ENCODE assay signal across 10 cellular contexts in genomic region chr2:19988600-19988999, GRCh38. TPM values are rescaled to one million over a fixed set of nuclear protein-coding genes. Genes with fewer than 3 reads are reported as not detected.
DNase-seq lines count a peak whose midpoint lies in the region; TF ChIP-seq lines count a peak whose summit lies in the region.
"Had no signal": no experiment of that assay in that cellular context is flagged by ENCODE, and none has a peak within 500 bp of the region (broad histone marks: within the 10 kb centered on the region; RNA-seq: fewer than 3 reads in every experiment).

No MANE protein-coding gene starts in this region.

- no peaks in the 10 kb centered on the region for H3K9me2 ChIP-seq in OCI-LY1 (ENCODE audit: low read depth, low read length)

- no peaks in the 10 kb centered on the region for H3K36me3 ChIP-seq in OCI-LY1 (ENCODE audit: insufficient read depth, low read length)

- H3K4me1 ChIP-seq in OCI-LY1 (ENCODE audit: insufficient read depth, low read length, severe bottlenecking) = peaks cover 25% of the 10 kb centered on the region

- H3K9me3 ChIP-seq in OCI-LY1 (ENCODE audit: low read length) = no peaks in the 10 kb centered on the region

- peak overlapping the region; percentile 84 for H3K4me3 Mint-ChIP-seq in chondrocyte (ENCODE audit: unreplicated experiment)
- H3K4me3 Mint-ChIP-seq in nephron = peak overlapping the region; percentile 95 to 98 (median 97)

- H2AFZ ChIP-seq in OCI-LY1 (ENCODE audit: low read length) = no peak overlapping the region

- no peaks in the 10 kb centered on the region for H4K20me1 ChIP-seq in OCI-LY1 (ENCODE audit: insufficient read depth, low read length)

- H3K36me3 Mint-ChIP-seq in chondrocyte (ENCODE audit: low read depth) (peaks cover 3% of the 10 kb centered on the region), nephron (ENCODE audit: low read depth) (peaks cover 13% of the 10 kb centered on the region)

- DNase-seq in ELR (ENCODE audit: low read depth) (peak; percentile 68), chondrocyte (ENCODE audit: low spot score) (no peak), NOMO-1 (lab: John Stamatoyannopoulos, UW; ENCODE audit: unreplicated experiment in 2 of 2) (no peak), mesenteric fat pad (ENCODE audit: low spot score) (no peak), GM13977 (ENCODE audit: low spot score) (no peak)
- DNase-seq in activated CD4-positive, CD25-positive, alpha-beta regulatory T cell treated with anti-CD3 and anti-CD28 coated beads, Interleukin-2, amount 50 U/mL, for 72 hours = no peak
- DNase-seq: NCI-H226 had no signal

- H3K79me2 ChIP-seq in OCI-LY1 (ENCODE audit: insufficient read depth, low read length) = no peaks in the 10 kb centered on the region

- in situ Hi-C loops in GM13977 (cut with MboI; ENCODE audit: low pct_unique_long_range_greater_than_20kb, low sequenced_read_pairs, unreplicated experiment) = no loop called here

- H3K27me3 ChIP-seq in OCI-LY1 (ENCODE audit: insufficient read depth, low read length) = no peaks in the 10 kb centered on the region

- peak overlapping the region; percentile 86 for H3K27ac Mint-ChIP-seq in chondrocyte (ENCODE audit: unreplicated experiment)
- peak overlapping the region in 1 of 3 experiments; percentile 77 for H3K27ac Mint-ChIP-seq in nephron

- H3K4me1 Mint-ChIP-seq in chondrocyte (ENCODE audit: low read depth) (peaks cover 25% of the 10 kb centered on the region), nephron (peaks cover 22% of the 10 kb centered on the region)

- H3K27ac ChIP-seq in OCI-LY1 (ENCODE audit: low read depth, low read length, poor library complexity, severe bottlenecking) = peak overlapping the region; percentile 19
- H3K27ac ChIP-seq: epithelial cell of prostate had no signal

- no peaks in the 10 kb centered on the region for H3K9me3 Mint-ChIP-seq in chondrocyte (ENCODE audit: low read depth)
- H3K9me3 Mint-ChIP-seq in nephron = no peaks in the 10 kb centered on the region

- H3K27me3 Mint-ChIP-seq in chondrocyte (ENCODE audit: low read depth) (no peaks in the 10 kb centered on the region), nephron (ENCODE audit: low read depth) (peaks cover 12% of the 10 kb centered on the region)

- H3K4me2 ChIP-seq in OCI-LY1 (ENCODE audit: low read length) = peak overlapping the region; percentile 83

- no peaks in the 10 kb centered on the region for H3F3A ChIP-seq in OCI-LY1 (ENCODE audit: insufficient read depth, low read length)

- TF ChIP-seq CTCF in OCI-LY1 (IDR thresholded peaks at IDR 0.05; ENCODE audit: low read length) = no peak
- TF ChIP-seq CTCF in chondrocyte (IDR thresholded peaks at IDR 0.05) = no peak
- no peak for TF ChIP-seq CTCF in nephron (IDR thresholded peaks at IDR 0.05; ENCODE audit: unreplicated experiment in 3 of 3)
- TF ChIP-seq CTCF in GM13977 (IDR thresholded peaks at IDR 0.05; ENCODE audit: extremely low read depth, insufficient read depth, missing control alignments) = no peak

- H3K4me3 ChIP-seq in OCI-LY1 (ENCODE audit: low read depth, low read length, poor library complexity, severe bottlenecking) = peak overlapping the region; percentile 65

- no peak overlapping the region for H3K9ac ChIP-seq in OCI-LY1 (ENCODE audit: low read length)

RNA-seq across cellular contexts. Expression of gene WDR35, which starts 1.3 kb away (rescaled TPM):
- 4.6 to 9.6 TPM (median 4.9 TPM) in 3 replicates for total RNA-seq in chondrocyte
- 6.6 TPM for total RNA-seq in mesenteric fat pad

RNA-seq across cellular contexts. Expression of gene MATN3, which starts 23.9 kb away (rescaled TPM):
- total RNA-seq in chondrocyte = 17.0 to 17.7 TPM (median 17.0 TPM) in 3 replicates
- total RNA-seq in mesenteric fat pad = 1.2 TPM
